Comparison of ENCODE assay signal across 8 cellular contexts in the genomic region with DNA sequence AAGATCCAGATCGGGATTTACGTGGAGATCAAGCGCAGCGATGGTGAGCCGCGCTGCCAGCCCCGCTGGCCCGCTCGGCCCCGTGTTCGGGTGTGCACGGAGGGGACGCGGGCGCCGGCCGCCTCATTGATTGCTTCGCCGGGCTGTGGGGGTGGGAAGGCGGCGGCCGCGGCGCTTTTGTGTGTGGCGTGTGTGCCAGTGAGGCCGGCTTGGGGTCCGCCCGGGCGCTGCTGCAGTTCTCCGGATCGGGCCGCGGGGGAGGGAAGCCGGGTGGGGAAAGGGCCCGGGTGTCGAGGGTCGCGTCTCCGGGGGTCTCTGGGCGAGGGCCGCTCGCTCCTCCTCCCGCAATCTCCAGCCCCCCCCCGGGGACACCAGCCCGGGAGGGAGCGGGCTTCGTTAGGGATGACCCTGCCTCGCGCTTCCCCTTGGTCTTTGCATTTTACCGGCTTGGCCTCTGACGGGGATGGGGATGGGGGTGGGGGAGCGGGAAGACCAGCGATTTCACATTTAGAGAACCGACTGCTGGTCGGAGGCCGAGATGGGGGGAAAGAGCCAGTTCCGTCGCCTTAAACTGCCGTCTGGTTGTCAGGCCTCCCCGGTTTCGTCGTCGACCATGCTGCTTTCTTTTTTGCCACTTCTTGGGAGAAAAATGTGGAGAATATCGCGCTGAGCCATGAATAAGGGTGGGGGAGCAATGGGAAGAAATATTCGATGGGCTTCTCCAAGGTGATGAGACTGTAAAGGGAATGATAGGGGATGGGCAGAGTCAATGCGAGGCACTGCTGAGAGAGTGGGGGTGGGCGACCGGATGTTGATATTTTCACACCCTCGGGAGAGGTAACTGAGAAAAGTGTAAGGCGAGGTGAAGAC. TPM values are rescaled to one million over a fixed set of nuclear protein-coding genes. Genes with fewer than 3 reads are reported as not detected.
DNase-seq lines count a peak whose midpoint lies in the region; ATAC-seq and TF ChIP-seq lines count a peak whose summit lies in the region.

No MANE protein-coding gene starts in this region.

- TF ChIP-seq CTCF in KMS-11 (conservative IDR thresholded peaks at IDR 0.05; ENCODE audit: low read depth, low read length) (no peak), activated B cell treated with CpG ODN at 0.5 μM for 24 hours (IDR thresholded peaks at IDR 0.05) (no peak)

- no peaks in the 10 kb centered on the region for H4K20me1 ChIP-seq in KMS-11 (ENCODE audit: insufficient read depth)

- ATAC-seq in GM21737 (IDR thresholded peaks at IDR 0.05; ENCODE audit: unreplicated experiment) (peak; percentile 18), activated B cell treated with CpG ODN at 0.5 μM for 24 hours (ENCODE audit: low read depth) (peak; percentile 26)

- H3K9me3 Mint-ChIP-seq in activated B cell treated with CpG ODN at 0.5 μM for 24 hours = no peaks in the 10 kb centered on the region

- peaks cover 29% of the 10 kb centered on the region for H3K4me1 ChIP-seq in KMS-11 (ENCODE audit: low read depth, poor library complexity, severe bottlenecking)

- POLR2A ChIA-PET in activated B cell treated with CpG ODN at 0.5 μM for 24 hours (lab: Charles Lee) = interaction anchor here (0.6 to 1.6 kb wide), 6 partner anchors 13 to 975 kb away, joined by 3 to 32 read pairs (median 6); a partner anchor contains a TSS

- peaks cover 17% of the 10 kb centered on the region for H3K36me3 Mint-ChIP-seq in activated B cell treated with CpG ODN at 0.5 μM for 24 hours (ENCODE audit: low read depth)

- H3K9ac ChIP-seq in KMS-11 = peak overlapping the region; percentile 82

- intact Hi-C loops in activated B cell treated with CpG ODN at 0.5 μM for 24 hours (cut with micrococcal nuclease) = loop anchor here (1.0 to 5.0 kb wide), 7 partner anchors 34 to 1359 kb away; a partner anchor contains a TSS

- peaks cover 52% of the 10 kb centered on the region for H3K79me2 ChIP-seq in KMS-11 (ENCODE audit: insufficient read depth, low read depth)

- CTCF ChIA-PET in activated B cell treated with CpG ODN at 0.5 μM for 24 hours (lab: Charles Lee) = interaction anchor here (1.0 to 1.6 kb wide), 3 partner anchors 46 to 82 kb away, joined by 3 to 4 read pairs (median 4); no protein-coding TSS in a partner anchor

- no peak overlapping the region for H3K4me3 ChIP-seq in KMS-11 (IDR thresholded peaks at IDR 0.05; ENCODE audit: insufficient read depth, low read depth, low read length)

- H3K4me3 Mint-ChIP-seq in activated B cell treated with CpG ODN at 0.5 μM for 24 hours = peak overlapping the region; percentile 98

- peak overlapping the region; percentile 83 for H3K27ac ChIP-seq in KMS-11

- peak overlapping the region; percentile 78 for H2AFZ ChIP-seq in KMS-11 (ENCODE audit: low read depth)

- H3K4me2 ChIP-seq in KMS-11 = peak overlapping the region; percentile 81

- H3K36me3 ChIP-seq in KMS-11 (ENCODE audit: insufficient read depth) = no peaks in the 10 kb centered on the region

- peak overlapping the region; percentile 98 for H3K27ac Mint-ChIP-seq in activated B cell treated with CpG ODN at 0.5 μM for 24 hours

- DNase-seq in GM03348 (ENCODE audit: low spot score) = peak; percentile 56
- no peak for DNase-seq in activated B cell treated with CpG ODN at 0.5 μM for 24 hours
- peak; percentile 60 for DNase-seq in central memory CD4-positive, alpha-beta T cell
- DNase-seq in kidney tubule cell (ENCODE audit: low spot score) = peak; percentile 43
- peak; percentile 45 to 50 for DNase-seq in stimulated activated CD4-positive, alpha-beta T cell treated with anti-CD3 and anti-CD28 coated beads, Interleukin-1b, Interleukin-23, amount 100 ng/mL, for 4 hours (ENCODE audit: low read depth in 2 of 2)
- DNase-seq in inferior parietal cortex (ENCODE audit: extremely low spot score) = no peak

- peaks cover 55% of the 10 kb centered on the region for H3K4me1 Mint-ChIP-seq in activated B cell treated with CpG ODN at 0.5 μM for 24 hours

- no peaks in the 10 kb centered on the region for H3K27me3 ChIP-seq in KMS-11 (ENCODE audit: insufficient read depth, low read depth)

- H3K27me3 Mint-ChIP-seq in activated B cell treated with CpG ODN at 0.5 μM for 24 hours = no peaks in the 10 kb centered on the region

RNA-seq across cellular contexts. Expression of a gene that starts 0.7 kb away (rescaled TPM):
- 42.6 and 45.9 TPM in 2 replicates for total RNA-seq in activated B cell treated with CpG ODN at 0.5 μM for 24 hours

Comparison
In these comparisons a context has a peak if more than half of its experiments do, and no peak if none do; other contexts are left out.
1. DNase-seq: peak in GM03348 (single experiment), central memory CD4-positive, alpha-beta T cell (single experiment), kidney tubule cell (single experiment) and stimulated activated CD4-positive, alpha-beta T cell treated with anti-CD3 and anti-CD28 coated beads, Interleukin-1b, Interleukin-23, amount 100 ng/mL, for 4 hours (2 of 2); none in activated B cell treated with CpG ODN at 0.5 μM for 24 hours (single experiment) and inferior parietal cortex (single experiment).